Comparison of ENCODE assay signal across 15 cellular contexts in genomic region chr18:26719909-26720308, GRCh38.
"Had no signal": no experiment of that assay in that cellular context is flagged by ENCODE, and none has a peak within 500 bp of the region (broad histone marks: within the 10 kb centered on the region; RNA-seq: fewer than 3 reads in every experiment).

No MANE protein-coding gene starts in this region.

- H3K9me3 Mint-ChIP-seq: activated naive CD8-positive, alpha-beta T cell treated with anti-CD3 and anti-CD28 coated beads for 36 hours; endodermal cell; memory B cell; stimulated activated naive CD8-positive, alpha-beta T cell treated with anti-CD3 and anti-CD28 coated beads, Interleukin-15, Interleukin-2, amounts not matched to agents 100 ng/mL and 50 ng/mL, for 24 hours; T-helper 2 cell treated with Interferon-gamma antibody and Interleukin-4, amounts not matched to agents 5 μg/mL and 100 μg/mL, for 36 hours had no signal

- H3K4me1 Mint-ChIP-seq: activated naive CD8-positive, alpha-beta T cell treated with anti-CD3 and anti-CD28 coated beads for 36 hours; memory B cell had no signal

- ATAC-seq: activated CD4-positive, CD25-positive, alpha-beta regulatory T cell treated with anti-CD3 and anti-CD28 coated beads, Interleukin-2, amount 50 U/mL, for 24 hours had no signal

- H3K36me3 Mint-ChIP-seq: activated naive CD8-positive, alpha-beta T cell treated with anti-CD3 and anti-CD28 coated beads for 36 hours; memory B cell had no signal

- H3K4me3 Mint-ChIP-seq: activated naive CD8-positive, alpha-beta T cell treated with anti-CD3 and anti-CD28 coated beads for 36 hours; endodermal cell; memory B cell; stimulated activated naive CD8-positive, alpha-beta T cell treated with anti-CD3 and anti-CD28 coated beads, Interleukin-15, Interleukin-2, amounts not matched to agents 100 ng/mL and 50 ng/mL, for 24 hours; T-helper 2 cell treated with Interferon-gamma antibody and Interleukin-4, amounts not matched to agents 5 μg/mL and 100 μg/mL, for 36 hours had no signal

- H3K27me3 Mint-ChIP-seq: stimulated activated naive CD8-positive, alpha-beta T cell treated with anti-CD3 and anti-CD28 coated beads, Interleukin-15, Interleukin-2, amounts not matched to agents 100 ng/mL and 50 ng/mL, for 24 hours had no signal

- H3K27ac Mint-ChIP-seq: activated naive CD8-positive, alpha-beta T cell treated with anti-CD3 and anti-CD28 coated beads for 36 hours; endodermal cell; memory B cell; stimulated activated naive CD8-positive, alpha-beta T cell treated with anti-CD3 and anti-CD28 coated beads, Interleukin-15, Interleukin-2, amounts not matched to agents 100 ng/mL and 50 ng/mL, for 24 hours; T-helper 2 cell treated with Interferon-gamma antibody and Interleukin-4, amounts not matched to agents 5 μg/mL and 100 μg/mL, for 36 hours had no signal

- DNase-seq: activated CD4-positive, alpha-beta T cell treated with anti-CD3 and anti-CD28 coated beads, Interleukin-2, amount 50 U/mL, for 4 hours; activated effector memory CD4-positive, alpha-beta T cell treated with Interleukin-2 at 50 U/mL for 16 hours; activated naive CD8-positive, alpha-beta T cell treated with anti-CD3 and anti-CD28 coated beads for 36 hours; activated T-cell treated with anti-CD3 and anti-CD28 coated beads, Interleukin-2, amount 50 U/mL, for 1 hour; endodermal cell; esophagus squamous epithelium; foreskin fibroblast; left ventricle myocardium inferior; ovary; stimulated activated CD4-positive, alpha-beta T cell treated with anti-CD3 and anti-CD28 coated beads, Interleukin-4, amount 100 ng/mL, for 1 hour; upper lobe of left lung had no signal
